ENCODE assay signal across 8 cellular contexts in the genomic region with DNA sequence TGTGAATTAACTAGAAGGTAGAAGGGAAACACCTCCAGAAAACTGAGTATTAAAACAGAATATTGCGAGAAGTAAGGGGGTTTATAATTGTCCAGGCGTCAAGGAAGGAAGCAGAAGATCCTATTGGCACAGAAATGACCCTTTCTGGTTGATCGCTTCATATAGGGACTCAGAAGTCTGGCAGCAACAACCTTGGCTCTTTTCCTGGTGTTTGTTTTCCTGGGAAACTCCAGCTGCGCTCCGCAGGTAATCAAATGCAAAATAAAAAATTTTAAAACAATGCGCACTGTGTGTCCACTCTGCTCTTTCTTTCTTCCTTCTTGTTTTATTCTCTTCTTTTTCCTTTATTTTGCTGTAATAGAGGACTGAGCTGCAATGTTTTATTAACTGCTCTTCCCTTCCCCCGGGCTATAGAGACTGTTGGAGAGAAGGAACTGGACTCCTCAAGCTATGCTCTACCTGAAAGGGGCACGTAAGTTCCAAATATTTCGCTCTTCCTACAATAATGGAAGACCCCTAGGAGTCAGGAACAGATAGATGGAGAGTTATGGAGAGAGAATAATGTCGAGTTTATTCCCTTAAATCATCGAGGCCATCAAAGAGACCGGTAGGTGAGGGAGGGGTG. TPM values are rescaled to one million over a fixed set of nuclear protein-coding genes. Genes with fewer than 3 reads are reported as not detected.
DNase-seq lines count a peak whose midpoint lies in the region; TF ChIP-seq lines count a peak whose summit lies in the region.

No MANE protein-coding gene starts in this region.

- TF ChIP-seq CTCF in AG04450 (IDR thresholded peaks at IDR 0.05; ENCODE audit: low read depth, low read length) (no peak), MCF 10A (IDR thresholded peaks at IDR 0.05; ENCODE audit: unreplicated experiment) (no peak)

- H3K18ac ChIP-seq in mesenchymal stem cell (ENCODE audit: low read depth in 1 of 2, low read length in 2 of 2), result no peak overlapping the region

- H4K91ac ChIP-seq in mesenchymal stem cell (ENCODE audit: low read length), result no peak overlapping the region

- H3K9ac ChIP-seq in Karpas-422 (ENCODE audit: low read length) (peak overlapping the region; percentile 80), mesenchymal stem cell (ENCODE audit: low read length) (peak overlapping the region; percentile 67)

- peak overlapping the region; percentile 62 for H3K4me3 ChIP-seq in AG04450 (ENCODE audit: low read depth, low read length)
- peak overlapping the region; percentile 77 for H3K4me3 ChIP-seq in Karpas-422 (ENCODE audit: low read length)
- peak overlapping the region; percentile 70 to 89 for H3K4me3 ChIP-seq in mesenchymal stem cell (ENCODE audit: insufficient read depth in 1 of 2, low read depth in 1 of 2, low read length in 2 of 2)

- 64% methylated on average over 9 of the region's 12 CpGs for WGBS in mesenchymal stem cell

- H2AK5ac ChIP-seq in mesenchymal stem cell (ENCODE audit: low read length, severe bottlenecking), result no peak overlapping the region

- peaks cover 22% of the 10 kb centered on the region for H3K9me3 Mint-ChIP-seq in MCF 10A (ENCODE audit: unreplicated experiment)

- peaks cover 31% of the 10 kb centered on the region for H3K36me3 Mint-ChIP-seq in MCF 10A (ENCODE audit: insufficient read depth, unreplicated experiment)

- H3K4me1 ChIP-seq in Karpas-422 (ENCODE audit: low read length) (peaks cover 48% of the 10 kb centered on the region), mesenchymal stem cell (ENCODE audit: control insufficient read depth, insufficient read depth, low read depth, low read length) (no peaks in the 10 kb centered on the region)

- H3K27ac ChIP-seq in AG04450 (ENCODE audit: low read depth, low read length) (no peak overlapping the region), Karpas-422 (ENCODE audit: low read length) (peak overlapping the region; percentile 95), mesenchymal stem cell (ENCODE audit: low read length, poor library complexity, severe bottlenecking) (no peak overlapping the region)

- peaks cover 26% of the 10 kb centered on the region for H3K4me1 Mint-ChIP-seq in MCF 10A (ENCODE audit: insufficient read depth, unreplicated experiment)

- H3K79me2 ChIP-seq in Karpas-422 (ENCODE audit: low read length), result peaks cover 8% of the 10 kb centered on the region

- no peak overlapping the region for H4K8ac ChIP-seq in mesenchymal stem cell (ENCODE audit: low read length)

- H3K79me1 ChIP-seq in mesenchymal stem cell (replicated peaks; ENCODE audit: low read length, poor library complexity, severe bottlenecking), result no peaks in the 10 kb centered on the region

- peaks cover 12% of the 10 kb centered on the region; the same call in 1 of the 2 replicates for H4K20me1 ChIP-seq in Karpas-422 (ENCODE audit: insufficient read depth, low read depth, low read length)

- no peak overlapping the region for H2BK15ac ChIP-seq in mesenchymal stem cell (ENCODE audit: low read depth, poor library complexity, severe bottlenecking)

- H3K27me3 ChIP-seq in AG04450 (ENCODE audit: control insufficient read depth, insufficient read depth, low read length) (peaks cover 3% of the 10 kb centered on the region), Karpas-422 (ENCODE audit: low read length) (no peaks in the 10 kb centered on the region), mesenchymal stem cell (ENCODE audit: control insufficient read depth in 1 of 2, insufficient read depth in 1 of 2, low read length in 2 of 2) (peaks cover 0 to 15% of the 10 kb centered on the region in 2 experiments)

- H3K9me3 ChIP-seq in AG04450 (ENCODE audit: control insufficient read depth, insufficient read depth, low read length) (no peaks in the 10 kb centered on the region), Karpas-422 (ENCODE audit: low read length) (0 out of 2 replicates have a peak, but pooled peaks cover 3% of the 10 kb centered on the region), mesenchymal stem cell (ENCODE audit: control insufficient read depth, low read length) (no peaks in the 10 kb centered on the region)

- CTCF ChIA-PET in AG04450 (lab: Charles Lee), result no interaction called here
- CTCF ChIA-PET in MCF 10A (lab: Yijun Ruan, JAX), result interaction anchor here (0.7 to 1.3 kb wide), 5 partner anchors 21 to 91 kb away, joined by 3 to 4 read pairs (median 3); no protein-coding TSS in a partner anchor

- no TSS peak for BruUV-seq in MCF 10A (replicated peaks; lab: Mats Ljungman, UMichigan)

- DNase-seq in AG04450 (ENCODE audit: low read depth, low spot score) (no peak), Karpas-422 (peak; percentile 60), MCF 10A (ENCODE audit: unreplicated experiment) (peak; percentile 17), mesenchymal stem cell (no peak), cerebellar nuclear complex (lab: John Stamatoyannopoulos, UW) (no peak), cerebellar cortex (ENCODE audit: low spot score) (no peak), DMS114 treated with DMSO at 0.1 percent for 48 hours (lab: John Stamatoyannopoulos, UW; ENCODE audit: unreplicated experiment) (no peak)
- DNase-seq in stimulated activated CD4-positive, alpha-beta T cell treated with anti-CD3 and anti-CD28 coated beads, Interleukin-4, amount 100 ng/mL, for 4 hours, result no peak

- H2AFZ ChIP-seq in Karpas-422 (ENCODE audit: low read length) (no peak overlapping the region), mesenchymal stem cell (ENCODE audit: low read depth, low read length) (no peak overlapping the region)

- H2BK120ac ChIP-seq in mesenchymal stem cell (ENCODE audit: low read depth, low read length), result no peak overlapping the region

- peak overlapping the region; percentile 82 for H3K4me3 Mint-ChIP-seq in MCF 10A (ENCODE audit: unreplicated experiment)

- intact Hi-C loops in MCF 10A (cut with micrococcal nuclease), result loop anchor here (2.0 to 5.0 kb wide), 2 partner anchors 26 to 130 kb away; a partner anchor contains a TSS

- H3K9me2 ChIP-seq in Karpas-422 (replicated peaks; ENCODE audit: insufficient read depth, low read length), result no peaks in the 10 kb centered on the region

- no peak overlapping the region for H3K14ac ChIP-seq in mesenchymal stem cell (ENCODE audit: low read length in 2 of 2)

- H2BK5ac ChIP-seq in mesenchymal stem cell (ENCODE audit: low read depth, low read length, poor library complexity, severe bottlenecking), result no peak overlapping the region

- H3K36me3 ChIP-seq in Karpas-422 (ENCODE audit: insufficient read depth, low read length) (peaks cover 37% of the 10 kb centered on the region), mesenchymal stem cell (ENCODE audit: control insufficient read depth in 1 of 2, insufficient read depth in 2 of 2, low read depth in 1 of 2, low read length in 2 of 2) (no peaks in the 10 kb centered on the region)

- H3K4me2 ChIP-seq in Karpas-422 (ENCODE audit: low read depth, low read length, poor library complexity, severe bottlenecking), result peak overlapping the region; percentile 97
- peak overlapping the region; percentile 97 for H3K4me2 ChIP-seq in mesenchymal stem cell (ENCODE audit: low read length, poor library complexity, severe bottlenecking)

- no peak overlapping the region for H3K23ac ChIP-seq in mesenchymal stem cell (ENCODE audit: low read length in 2 of 2)

- no peak overlapping the region for H3K4ac ChIP-seq in mesenchymal stem cell (ENCODE audit: low read depth in 1 of 2, low read length in 2 of 2)

- H3K27ac Mint-ChIP-seq in MCF 10A (ENCODE audit: low read depth, unreplicated experiment), result peak overlapping the region; percentile 65

- H3K27me3 Mint-ChIP-seq in MCF 10A (ENCODE audit: insufficient read depth, unreplicated experiment), result no peaks in the 10 kb centered on the region

- POLR2A ChIA-PET in AG04450 (lab: Yijun Ruan, JAX) (no interaction called here), MCF 10A (lab: Yijun Ruan, JAX) (interaction anchor here (0.5 to 3.6 kb wide), 12 partner anchors 8 to 131 kb away, joined by 3 to 30 read pairs (median 5); a partner anchor contains a TSS)

- H2BK12ac ChIP-seq in mesenchymal stem cell (ENCODE audit: low read length in 2 of 2), result no peak overlapping the region

RNA-seq across cellular contexts. Expression of a gene that starts 0.7 kb away (rescaled TPM):
- 0.12 and 0.14 TPM in 2 replicates for polyA plus RNA-seq in AG04450 (2011; rRNA removed)
- polyA minus RNA-seq in AG04450 (2011; rRNA and poly(A)+ RNA removed), result not detected in 2 replicates
- total RNA-seq in Karpas-422 (2014; rRNA removed; shearing (Covaris generic); ENCODE audit: low replicate concordance), result 327 and 787 TPM in 2 replicates
- total RNA-seq in MCF 10A (2022), result 154 and 203 TPM in 2 replicates
- polyA plus RNA-seq in mesenchymal stem cell (2013, experiment 1 of 2), result 0.37 TPM
- 0.53 TPM for polyA plus RNA-seq in mesenchymal stem cell (2013, experiment 2 of 2)

RNA-seq across cellular contexts. Expression of a gene that starts 25.2 kb away (rescaled TPM):
- 64.8 and 78.0 TPM in 2 replicates for polyA plus RNA-seq in AG04450 (2011; rRNA removed)
- polyA minus RNA-seq in AG04450 (2011; rRNA and poly(A)+ RNA removed), result 27.8 and 49.6 TPM in 2 replicates
- 17.1 and 53.9 TPM in 2 replicates for total RNA-seq in Karpas-422 (2014; rRNA removed; shearing (Covaris generic); ENCODE audit: low replicate concordance)
- 58.6 and 80.7 TPM in 2 replicates for total RNA-seq in MCF 10A (2022)
- 45.8 TPM for polyA plus RNA-seq in mesenchymal stem cell (2013, experiment 1 of 2)
- 51.9 TPM for polyA plus RNA-seq in mesenchymal stem cell (2013, experiment 2 of 2)

RNA-seq across cellular contexts. Expression of a gene that starts 25.4 kb away (rescaled TPM):
- 28.0 and 42.8 TPM in 2 replicates for polyA plus RNA-seq in AG04450 (2011; rRNA removed)
- polyA minus RNA-seq in AG04450 (2011; rRNA and poly(A)+ RNA removed), result 21.6 and 33.4 TPM in 2 replicates
- 44.5 and 47.2 TPM in 2 replicates for total RNA-seq in Karpas-422 (2014; rRNA removed; shearing (Covaris generic); ENCODE audit: low replicate concordance)
- total RNA-seq in MCF 10A (2022), result 44.9 and 49.5 TPM in 2 replicates
- polyA plus RNA-seq in mesenchymal stem cell (2013, experiment 1 of 2), result 43.9 TPM
- polyA plus RNA-seq in mesenchymal stem cell (2013, experiment 2 of 2), result 46.0 TPM

Comparison
In these comparisons a context has a peak if more than half of its experiments do, and no peak if none do; other contexts are left out.
1. DNase-seq: peak in Karpas-422 (single experiment) and MCF 10A (single experiment); none in AG04450 (single experiment), mesenchymal stem cell (single experiment), cerebellar nuclear complex (0 of 2), cerebellar cortex (single experiment), stimulated activated CD4-positive, alpha-beta T cell treated with anti-CD3 and anti-CD28 coated beads, Interleukin-4, amount 100 ng/mL, for 4 hours (0 of 2) and DMS114 treated with DMSO at 0.1 percent for 48 hours (single experiment).
2. Peak in every context shown above with its lines, with median percentiles within 50 percentile points of each other: H3K4me3 ChIP-seq.